Comparison of ENCODE assay signal across 10 cellular contexts in genomic region chr1:110336300-110337039, GRCh38. TPM values are rescaled to one million over a fixed set of nuclear protein-coding genes. Genes with fewer than 3 reads are reported as not detected.
DNase-seq lines count a peak whose midpoint lies in the region; ATAC-seq and TF ChIP-seq lines count a peak whose summit lies in the region.
"Had no signal": no experiment of that assay in that cellular context is flagged by ENCODE, and none has a peak within 500 bp of the region (broad histone marks: within the 10 kb centered on the region; RNA-seq: fewer than 3 reads in every experiment).

No MANE protein-coding gene starts in this region.

- peak overlapping the region; percentile 35 for H3K9ac ChIP-seq in Karpas-422 (ENCODE audit: low read length)

- H3K27me3 ChIP-seq in Karpas-422 (ENCODE audit: low read length): no peaks in the 10 kb centered on the region
- H3K27me3 ChIP-seq: tibial nerve had no signal

- DNase-seq in NCI-H82 (lab: John Stamatoyannopoulos, UW): peak; percentile 28
- DNase-seq in NCI-H82 treated with DMSO at 0.1 percent for 48 hours (lab: John Stamatoyannopoulos, UW; ENCODE audit: unreplicated experiment): no peak
- no peak for DNase-seq in Karpas-422
- no peak for DNase-seq in activated T-helper 1 cell treated with anti-CD3 and anti-CD28 coated beads, Interleukin-12 subunit alpha, Interleukin-12 subunit beta, Interleukin-2, Interleukin-4 antibody, amounts not matched to agents 30 ng/mL and 10 ng/mL and 1 ng/mL, durations not matched to agents 14 hours and 24 hours and 36 hours (ENCODE audit: low spot score)
- no peak for DNase-seq in neural crest cell (ENCODE audit: low read depth, low spot score)
- no peak for DNase-seq in hypothalamus (lab: John Stamatoyannopoulos, UW)
- no peak for DNase-seq in mucosa of descending colon
- no peak for DNase-seq in activated CD4-positive, CD25-positive, alpha-beta regulatory T cell (lab: John Stamatoyannopoulos, UW)
- DNase-seq: activated gamma-delta T cell treated with Interleukin-2 at 50 U/mL for 16 hours had no signal

- ATAC-seq in mucosa of descending colon: no peak

- H3K9me2 ChIP-seq in Karpas-422 (replicated peaks; ENCODE audit: insufficient read depth, low read length): no peaks in the 10 kb centered on the region

- H3K4me3 ChIP-seq in Karpas-422 (ENCODE audit: low read length) (no peak overlapping the region), mucosa of descending colon (no peak overlapping the region)

- H3K36me3 Mint-ChIP-seq in activated T-helper 1 cell treated with anti-CD3 and anti-CD28 coated beads, Interleukin-12 subunit alpha, Interleukin-12 subunit beta, Interleukin-2, Interleukin-4 antibody, amounts not matched to agents 30 ng/mL and 10 ng/mL and 1 ng/mL, durations not matched to agents 14 hours and 24 hours and 36 hours (ENCODE audit: low read depth): peaks cover 17% of the 10 kb centered on the region
- H3K36me3 Mint-ChIP-seq in neural crest cell (ENCODE audit: low read depth): peaks cover 9% of the 10 kb centered on the region

- H3K79me2 ChIP-seq in Karpas-422 (ENCODE audit: low read length): peaks cover 29% of the 10 kb centered on the region

- TF ChIP-seq CTCF in neural crest cell (conservative IDR thresholded peaks at IDR 0.05): no peak
- no peak for TF ChIP-seq CTCF in mucosa of descending colon (IDR thresholded peaks at IDR 0.05)

- H3K4me1 ChIP-seq in Karpas-422 (ENCODE audit: low read length) (peaks cover 27% of the 10 kb centered on the region), mucosa of descending colon (ENCODE audit: low read depth) (peaks cover 23% of the 10 kb centered on the region)

- H3K27ac ChIP-seq in Karpas-422 (ENCODE audit: low read length): peak overlapping the region; percentile 87; the same call in 1 of the 2 replicates

- no peaks in the 10 kb centered on the region for H3K9me3 Mint-ChIP-seq in activated T-helper 1 cell treated with anti-CD3 and anti-CD28 coated beads, Interleukin-12 subunit alpha, Interleukin-12 subunit beta, Interleukin-2, Interleukin-4 antibody, amounts not matched to agents 30 ng/mL and 10 ng/mL and 1 ng/mL, durations not matched to agents 14 hours and 24 hours and 36 hours
- no peaks in the 10 kb centered on the region for H3K9me3 Mint-ChIP-seq in neural crest cell

- H3K4me2 ChIP-seq in Karpas-422 (ENCODE audit: low read depth, low read length, poor library complexity, severe bottlenecking): peak overlapping the region; percentile 100

- peak overlapping the region; percentile 69 for H3K27ac Mint-ChIP-seq in activated T-helper 1 cell treated with anti-CD3 and anti-CD28 coated beads, Interleukin-12 subunit alpha, Interleukin-12 subunit beta, Interleukin-2, Interleukin-4 antibody, amounts not matched to agents 30 ng/mL and 10 ng/mL and 1 ng/mL, durations not matched to agents 14 hours and 24 hours and 36 hours
- H3K27ac Mint-ChIP-seq in neural crest cell (ENCODE audit: unreplicated experiment): no peak overlapping the region

- H4K20me1 ChIP-seq in Karpas-422 (ENCODE audit: insufficient read depth, low read depth, low read length): peaks cover 15% of the 10 kb centered on the region

- no peak overlapping the region for H2AFZ ChIP-seq in Karpas-422 (ENCODE audit: low read length)

- intact Hi-C loops in activated T-helper 1 cell treated with anti-CD3 and anti-CD28 coated beads, Interleukin-12 subunit alpha, Interleukin-12 subunit beta, Interleukin-2, Interleukin-4 antibody, amounts not matched to agents 30 ng/mL and 10 ng/mL and 1 ng/mL, durations not matched to agents 14 hours and 24 hours and 36 hours (cut with micrococcal nuclease): loop anchor here (10.0 kb wide), 3 partner anchors 298 to 1372 kb away; partner anchors contain the start of gene CLCC1
- intact Hi-C loops in mucosa of descending colon (cut with DNase I, micrococcal nuclease): loop anchor here in 1 of 2 donors (5.0 kb wide), 1 partner anchor 71 kb away; the partner anchor contains the start of gene LAMTOR5

- H3K36me3 ChIP-seq in Karpas-422 (ENCODE audit: insufficient read depth, low read length): peaks cover 13% of the 10 kb centered on the region
- peaks cover 7% of the 10 kb centered on the region for H3K36me3 ChIP-seq in mucosa of descending colon (ENCODE audit: low read depth)

- H3K4me3 Mint-ChIP-seq in activated T-helper 1 cell treated with anti-CD3 and anti-CD28 coated beads, Interleukin-12 subunit alpha, Interleukin-12 subunit beta, Interleukin-2, Interleukin-4 antibody, amounts not matched to agents 30 ng/mL and 10 ng/mL and 1 ng/mL, durations not matched to agents 14 hours and 24 hours and 36 hours: peak overlapping the region; percentile 83
- H3K4me3 Mint-ChIP-seq in neural crest cell: peak overlapping the region; percentile 71

- H3K9me3 ChIP-seq in Karpas-422 (ENCODE audit: low read length) (no peaks in the 10 kb centered on the region), mucosa of descending colon (no peaks in the 10 kb centered on the region)
- H3K9me3 ChIP-seq: tibial nerve had no signal

- no peaks in the 10 kb centered on the region for H3K27me3 Mint-ChIP-seq in activated T-helper 1 cell treated with anti-CD3 and anti-CD28 coated beads, Interleukin-12 subunit alpha, Interleukin-12 subunit beta, Interleukin-2, Interleukin-4 antibody, amounts not matched to agents 30 ng/mL and 10 ng/mL and 1 ng/mL, durations not matched to agents 14 hours and 24 hours and 36 hours (ENCODE audit: insufficient read depth)
- H3K27me3 Mint-ChIP-seq in neural crest cell (ENCODE audit: low read depth): no peaks in the 10 kb centered on the region

- H3K4me1 Mint-ChIP-seq in activated T-helper 1 cell treated with anti-CD3 and anti-CD28 coated beads, Interleukin-12 subunit alpha, Interleukin-12 subunit beta, Interleukin-2, Interleukin-4 antibody, amounts not matched to agents 30 ng/mL and 10 ng/mL and 1 ng/mL, durations not matched to agents 14 hours and 24 hours and 36 hours (ENCODE audit: low read depth): peaks cover 32% of the 10 kb centered on the region
- H3K4me1 Mint-ChIP-seq in neural crest cell: peaks cover 27% of the 10 kb centered on the region

RNA-seq across cellular contexts. Expression of gene RBM15, which starts 2.7 kb away (rescaled TPM):
- 101 and 150 TPM in 2 replicates for total RNA-seq in Karpas-422 (2014; rRNA removed; shearing (Covaris generic); ENCODE audit: low replicate concordance)
- 58.5 and 59.0 TPM in 2 replicates for total RNA-seq in activated T-helper 1 cell treated with anti-CD3 and anti-CD28 coated beads, Interleukin-12 subunit alpha, Interleukin-12 subunit beta, Interleukin-2, Interleukin-4 antibody, amounts not matched to agents 30 ng/mL and 10 ng/mL and 1 ng/mL, durations not matched to agents 14 hours and 24 hours and 36 hours
- total RNA-seq in neural crest cell (52.6 and 54.0 TPM in 2 replicates), mucosa of descending colon (10 to 100 TPM; 24.1 to 29.0 (median 26.7) TPM)

RNA-seq across cellular contexts. Expression of gene SLC16A4, which starts 54.4 kb away (rescaled TPM):
- 51.4 and 116 TPM in 2 replicates for total RNA-seq in Karpas-422 (2014; rRNA removed; shearing (Covaris generic); ENCODE audit: low replicate concordance)
- 0.16 and 0.39 TPM in 2 replicates for total RNA-seq in activated T-helper 1 cell treated with anti-CD3 and anti-CD28 coated beads, Interleukin-12 subunit alpha, Interleukin-12 subunit beta, Interleukin-2, Interleukin-4 antibody, amounts not matched to agents 30 ng/mL and 10 ng/mL and 1 ng/mL, durations not matched to agents 14 hours and 24 hours and 36 hours
- total RNA-seq in neural crest cell (0.96 and 1.8 TPM in 2 replicates), mucosa of descending colon (1 to 10 TPM in 2 of 3 donors, under 1 TPM in 1; 0.67 to 4.4 (median 1.8) TPM)
